Comparison of ENCODE assay signal across 16 cellular contexts in the genomic region with DNA sequence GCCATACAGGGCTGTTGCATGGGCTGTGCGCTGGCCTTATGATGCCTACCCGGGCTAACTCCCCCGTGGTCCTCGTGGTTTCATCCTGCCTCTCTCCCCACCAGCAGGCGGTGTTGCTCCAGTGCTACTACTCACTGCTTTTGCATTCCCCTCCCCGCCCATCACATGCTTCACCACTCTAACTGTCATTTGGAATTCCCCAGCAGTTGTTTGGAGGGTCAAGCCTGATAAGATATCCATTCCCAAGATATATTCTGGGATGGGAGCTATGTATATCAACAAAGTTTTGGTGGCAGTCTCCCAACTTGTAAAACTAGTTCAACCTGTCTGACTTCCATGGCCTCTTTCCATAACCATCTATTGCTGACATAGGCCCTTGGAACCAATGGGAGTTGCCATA.
DNase-seq lines count a peak whose midpoint lies in the region; ATAC-seq, FAIRE-seq and TF ChIP-seq lines count a peak whose summit lies in the region.
"Had no signal": no experiment of that assay in that cellular context is flagged by ENCODE, and none has a peak within 500 bp of the region (broad histone marks: within the 10 kb centered on the region; RNA-seq: fewer than 3 reads in every experiment).

No MANE protein-coding gene starts in this region.

- H3K9me3 Mint-ChIP-seq in H9, result no peaks in the 10 kb centered on the region

- H2AFZ ChIP-seq in H9 (ENCODE audit: low read length) (no peak overlapping the region), GM12878 (ENCODE audit: control insufficient read depth, low read depth, low read length) (peak overlapping the region; percentile 16; the same call in 1 of the 2 replicates)
- H2AFZ ChIP-seq: neural progenitor cell had no signal

- H3K4me3 ChIP-seq in GM12878, result no peak overlapping the region
- H3K4me3 ChIP-seq in mesendoderm (ENCODE audit: low read length), result no peak overlapping the region
- H3K4me3 ChIP-seq: lung, neural progenitor cell, skin epidermis had no signal

- POLR2A ChIA-PET in GM12878 (lab: Charles Lee), result interaction anchor here (0.8 kb wide), 1 partner anchor 9 kb away, joined by 3 read pairs; no protein-coding TSS in a partner anchor

- H2BK5ac ChIP-seq in H9 (ENCODE audit: insufficient read length, low read length) (no peak overlapping the region), mesendoderm (ENCODE audit: low read length) (no peak overlapping the region)

- peaks cover 0 to 2% (median 0%) of the 10 kb centered on the region in 3 experiments; a peak in 2 of 7 replicates for H3K36me3 Mint-ChIP-seq in H9 (ENCODE audit: insufficient read depth in 1 of 3, low read depth in 3 of 3)
- H3K36me3 Mint-ChIP-seq: neural progenitor cell had no signal

- H3K23ac ChIP-seq in H9 (ENCODE audit: insufficient read length, low read depth, low read length) (no peak overlapping the region), mesendoderm (ENCODE audit: low read length) (no peak overlapping the region)

- H4K91ac ChIP-seq in H9 (ENCODE audit: insufficient read length, low read depth, low read length), result no peak overlapping the region

- H3K9me3 ChIP-seq in H9 (ENCODE audit: control insufficient read depth, low read depth, low read length) (no peaks in the 10 kb centered on the region), GM12878 (replicated peaks; ENCODE audit: control insufficient read depth, insufficient read depth, low read length) (no peaks in the 10 kb centered on the region; the same call in 2 of the 3 replicates)

- H2AK5ac ChIP-seq in H9 (ENCODE audit: insufficient read length, low read length) (no peak overlapping the region), mesendoderm (ENCODE audit: low read length) (no peak overlapping the region)

- no peak overlapping the region for H3K9ac ChIP-seq in H9 (ENCODE audit: extremely low read depth, insufficient read length, low read length)
- H3K9ac ChIP-seq in GM12878 (ENCODE audit: control insufficient read depth, insufficient read depth, low read length), result no peak overlapping the region
- no peak overlapping the region for H3K9ac ChIP-seq in mesendoderm (ENCODE audit: low read length)
- H3K9ac ChIP-seq: neural progenitor cell had no signal

- no peak overlapping the region for H3K27ac ChIP-seq in H9 (ENCODE audit: insufficient read length, low read depth, low read length)
- H3K27ac ChIP-seq in GM12878 (ENCODE audit: control insufficient read depth, insufficient read depth), result no peak overlapping the region
- H3K27ac ChIP-seq in mesendoderm (ENCODE audit: low read depth, low read length), result no peak overlapping the region
- H3K27ac ChIP-seq: neural progenitor cell, skin epidermis had no signal

- BruUV-seq in GM12878 (replicated peaks; lab: Mats Ljungman, UMichigan), result no TSS peak

- H4K5ac ChIP-seq in H9 (ENCODE audit: insufficient read length, low read depth, low read length) (no peak overlapping the region), mesendoderm (ENCODE audit: low read length) (no peak overlapping the region)

- H3K27me3 Mint-ChIP-seq in H9 (ENCODE audit: low read depth), result 0 out of 2 replicates have a peak, but pooled peaks cover under 1% of the 10 kb centered on the region

- in situ Hi-C loops in Caki2 (cut with HindIII; ENCODE audit: low pct_unique_long_range_greater_than_20kb, low sequenced_read_pairs) (no loop called here), GM12878 (cut with MboI) (no loop called here)

- H3K14ac ChIP-seq in H9 (ENCODE audit: insufficient read depth, low read length), result no peak overlapping the region

- H3T11ph ChIP-seq in H9 (ENCODE audit: low read length), result no peak overlapping the region

- H3K79me2 ChIP-seq in H9 (ENCODE audit: insufficient read depth, low read length) (no peaks in the 10 kb centered on the region), GM12878 (ENCODE audit: control insufficient read depth, insufficient read depth, low read length) (no peaks in the 10 kb centered on the region), mesendoderm (ENCODE audit: control insufficient read depth, insufficient read depth, low read length) (no peaks in the 10 kb centered on the region)

- no CpG with 5 or more reads among the region's 6 CpGs for WGBS in H9 (ENCODE audit: extremely low coverage, insufficient read length, low lambda C conversion rate)
- 14% methylated on average over 6 of the region's 6 CpGs for WGBS in GM12878 (ENCODE audit: insufficient coverage, insufficient replicate concordance, low lambda C conversion rate, missing lambda C conversion rate)
- WGBS in mesendoderm (ENCODE audit: extremely low coverage, insufficient coverage, low lambda C conversion rate), result no CpG with 5 or more reads among the region's 6 CpGs

- RAD21 ChIA-PET in GM12878 (lab: Charles Lee; ENCODE audit: unreplicated experiment), result interaction anchor here (0.5 to 1.9 kb wide), 3 partner anchors 104 to 228 kb away, joined by 3 to 7 read pairs (median 3); no protein-coding TSS in a partner anchor

- H3K4me2 ChIP-seq in H9 (ENCODE audit: insufficient read depth, insufficient read length, low read length) (no peak overlapping the region), GM12878 (ENCODE audit: control insufficient read depth, insufficient read depth) (no peak overlapping the region), mesendoderm (ENCODE audit: low read length) (no peak overlapping the region)
- H3K4me2 ChIP-seq: neural progenitor cell had no signal

- SMC1A ChIA-PET in GM12878 (lab: Charles Lee; ENCODE audit: uncharacterized antibody, unreplicated experiment), result interaction anchor here (1.0 to 1.2 kb wide), 3 partner anchors 79 to 238 kb away, joined by 3 read pairs; no protein-coding TSS in a partner anchor

- H3K4me3 Mint-ChIP-seq in H9, result no peak overlapping the region
- H3K4me3 Mint-ChIP-seq: neural progenitor cell had no signal

- H3K4me1 ChIP-seq in H9 (ENCODE audit: insufficient read depth, low read length) (no peaks in the 10 kb centered on the region; the same call in 1 of the 2 replicates), GM12878 (ENCODE audit: control insufficient read depth, insufficient read depth, low read length) (peaks cover 3% of the 10 kb centered on the region; the same call in 1 of the 2 replicates), mesendoderm (ENCODE audit: control insufficient read depth, low read depth, low read length) (peaks cover 9% of the 10 kb centered on the region)
- H3K4me1 ChIP-seq: neural progenitor cell had no signal

- TF ChIP-seq CTCF in H9 (conservative IDR thresholded peaks at IDR 0.05), result peak; percentile 30; the same call in 2 of the 3 replicates
- TF ChIP-seq CTCF in GM12878 (IDR thresholded peaks at IDR 0.05 in 2 of 3, conservative IDR thresholded peaks at IDR 0.05 in 1 of 3; ENCODE audit: control insufficient read depth in 2 of 3, extremely low read depth in 1 of 3, insufficient read depth in 1 of 3, low read depth in 3 of 3, low read length in 3 of 3), result peak in 2 of 3 experiments; percentile 13 to 25; a peak in 2 of 6 replicates
- no peak for TF ChIP-seq CTCF in omental fat pad (IDR thresholded peaks at IDR 0.05)

- no peak overlapping the region for H2BK12ac ChIP-seq in H9 (ENCODE audit: insufficient read length, low read depth, low read length)

- H4K8ac ChIP-seq in H9 (replicated peaks; ENCODE audit: insufficient read length, low read depth, low read length) (no peak overlapping the region), mesendoderm (ENCODE audit: low read depth, low read length) (no peak overlapping the region)

- CTCF ChIA-PET in GM12878 (lab: Yijun Ruan, JAX), result no interaction called here

- no peak overlapping the region for H3K4ac ChIP-seq in H9 (ENCODE audit: low read depth, low read length)
- H3K4ac ChIP-seq in mesendoderm (ENCODE audit: low read depth, low read length), result peak overlapping the region; percentile 2

- TF ChIP-seq EP300 in GM12878 (IDR thresholded peaks at IDR 0.05; ENCODE audit: borderline replicate concordance in 1 of 2, control insufficient read depth in 1 of 2, low read depth in 2 of 2, low read length in 2 of 2), result no peak

- H2BK15ac ChIP-seq in H9 (ENCODE audit: low read depth, low read length) (no peak overlapping the region), mesendoderm (replicated peaks; ENCODE audit: low read depth) (no peak overlapping the region)

- H3K36me3 ChIP-seq in GM12878 (ENCODE audit: control insufficient read depth in 2 of 2, insufficient read depth in 2 of 2, low read length in 1 of 2) (no peaks in the 10 kb centered on the region), mesendoderm (ENCODE audit: control insufficient read depth, insufficient read depth, low read length) (no peaks in the 10 kb centered on the region)
- H3K36me3 ChIP-seq: neural progenitor cell had no signal

- H3K4me1 Mint-ChIP-seq in H9, result peaks cover 19 to 28% of the 10 kb centered on the region in 2 experiments
- H3K4me1 Mint-ChIP-seq: neural progenitor cell had no signal

- H3K56ac ChIP-seq in H9 (ENCODE audit: insufficient read length, low read depth, low read length) (no peak overlapping the region), mesendoderm (ENCODE audit: low read length) (no peak overlapping the region)

- intact Hi-C loops in GM12878 (cut with micrococcal nuclease; ENCODE audit: unreplicated experiment), result no loop called here

- H4K20me1 ChIP-seq in H9 (ENCODE audit: control insufficient read depth, insufficient read depth, insufficient read length) (no peaks in the 10 kb centered on the region), GM12878 (ENCODE audit: control insufficient read depth, insufficient read depth) (no peaks in the 10 kb centered on the region)

- ATAC-seq in GM12878, result peak; percentile 65
- no peak for ATAC-seq in GM21390 (IDR thresholded peaks at IDR 0.05; ENCODE audit: unreplicated experiment)
- ATAC-seq in omental fat pad (ENCODE audit: low FRiP score), result no peak
- ATAC-seq: Panc1 had no signal

- peak; percentile 57 for DNase-seq in Caki2 (ENCODE audit: low read depth)
- peak; percentile 65 for DNase-seq in H9
- no peak for DNase-seq in GM12878 (ENCODE audit: low read depth, low spot score)
- DNase-seq in mesendoderm, result peak; percentile 76
- DNase-seq in hippocampal formation (lab: John Stamatoyannopoulos, UW), result no peak
- DNase-seq in AML-193 (lab: John Stamatoyannopoulos, UW), result no peak
- DNase-seq in omental fat pad (ENCODE audit: low spot score), result no peak
- DNase-seq: activated gamma-delta T cell, DMS153 had no signal

- H3K27ac Mint-ChIP-seq in H9, result no peak overlapping the region
- H3K27ac Mint-ChIP-seq: neural progenitor cell had no signal

- TF ChIP-seq RAD21 in GM12878 (IDR thresholded peaks at IDR 0.05; ENCODE audit: insufficient read depth, low read depth, low read length), result peak; percentile 19; the same call in 1 of the 2 replicates

- H2BK20ac ChIP-seq in H9 (ENCODE audit: low read depth, low read length, poor library complexity, severe bottlenecking), result no peak overlapping the region

- TF ChIP-seq POLR2A in GM12878 (IDR thresholded peaks at IDR 0.05; ENCODE audit: low read depth, low read length), result no peak

- FAIRE-seq in GM12878 (lab: Jason Lieb, UNC), result no peak
- FAIRE-seq: astrocyte, GM12891 had no signal

- H3K23me2 ChIP-seq in H9 (ENCODE audit: insufficient read length, low read depth, low read length, poor library complexity, severe bottlenecking), result no peaks in the 10 kb centered on the region

- no peak overlapping the region for H2BK120ac ChIP-seq in H9 (ENCODE audit: low read depth, low read length, poor library complexity, severe bottlenecking)
- H2BK120ac ChIP-seq in mesendoderm (ENCODE audit: low read depth, low read length), result no peak overlapping the region

- H3K27me3 ChIP-seq in H9 (ENCODE audit: insufficient read depth, low read length), result no peaks in the 10 kb centered on the region
- H3K27me3 ChIP-seq in GM12878 (replicated peaks in 1 of 2; ENCODE audit: control insufficient read depth in 2 of 2, insufficient read depth in 2 of 2, low read length in 1 of 2), result no peaks in the 10 kb centered on the region
- no peaks in the 10 kb centered on the region for H3K27me3 ChIP-seq in mesendoderm (ENCODE audit: insufficient read depth, low read length, poor library complexity)
- H3K27me3 ChIP-seq: neural progenitor cell had no signal

- H3K79me1 ChIP-seq in H9 (ENCODE audit: insufficient read depth, low read depth, low read length, poor library complexity, severe bottlenecking) (no peaks in the 10 kb centered on the region), mesendoderm (ENCODE audit: low read length) (no peaks in the 10 kb centered on the region)

- no peak overlapping the region for H3K18ac ChIP-seq in H9 (ENCODE audit: insufficient read length, low read depth, low read length)
- H3K18ac ChIP-seq in mesendoderm (ENCODE audit: low read length), result peak overlapping the region; percentile 44

Comparison
In these comparisons a context has a peak if more than half of its experiments do, and no peak if none do; other contexts are left out.
1. DNase-seq: peak in Caki2 (single experiment), H9 (single experiment) and mesendoderm (single experiment); none in GM12878 (single experiment), hippocampal formation (0 of 2), AML-193 (0 of 2) and omental fat pad (single experiment).
2. CTCF ChIP-seq: peak in H9 (single experiment) and GM12878 (2 of 3); none in omental fat pad (0 of 3).